Comparison of ENCODE assay signal across 20 cellular contexts in the genomic region with DNA sequence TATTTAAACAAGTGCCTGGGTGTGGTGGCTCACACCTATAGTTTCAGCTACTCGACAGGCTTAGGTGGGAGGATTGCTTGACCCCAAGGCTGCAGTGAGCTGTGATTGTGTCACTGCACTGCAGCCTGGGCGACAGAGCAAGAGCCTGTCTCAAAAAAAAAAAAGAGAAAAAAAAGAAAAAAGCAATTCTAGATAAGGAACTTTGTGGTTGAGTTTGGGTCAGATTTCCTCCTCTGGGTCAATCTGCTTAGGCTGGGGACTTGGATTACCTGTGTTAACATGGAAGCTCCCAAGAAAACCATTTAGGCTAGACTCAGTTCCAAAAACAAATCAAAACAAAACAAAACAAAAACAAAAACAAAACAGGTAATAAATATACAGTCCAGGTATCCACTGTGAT. TPM values are rescaled to one million over a fixed set of nuclear protein-coding genes. Genes with fewer than 3 reads are reported as not detected.
DNase-seq lines count a peak whose midpoint lies in the region; ATAC-seq and TF ChIP-seq lines count a peak whose summit lies in the region.
"Had no signal": no experiment of that assay in that cellular context is flagged by ENCODE, and none has a peak within 500 bp of the region (broad histone marks: within the 10 kb centered on the region; RNA-seq: fewer than 3 reads in every experiment).

No MANE protein-coding gene starts in this region.

- H3K27ac ChIP-seq in thyroid gland = peak overlapping the region in 2 of 3 donors; percentile 1 to 26
- H3K27ac ChIP-seq: BLaER1, C4-2B had no signal

- no peak overlapping the region for H3K4me3 Mint-ChIP-seq in central memory CD8-positive, alpha-beta T cell
- H3K4me3 Mint-ChIP-seq in nephron progenitor cell = no peak overlapping the region
- H3K4me3 Mint-ChIP-seq: CD4-positive, CD25-positive, alpha-beta regulatory T cell; CD8-positive, alpha-beta T cell; HFFc6 had no signal

- peaks cover 5% of the 10 kb centered on the region for H3K9me3 Mint-ChIP-seq in central memory CD8-positive, alpha-beta T cell
- H3K9me3 Mint-ChIP-seq in nephron progenitor cell = peaks cover 39% of the 10 kb centered on the region
- H3K9me3 Mint-ChIP-seq: HFFc6 had no signal

- no peaks in the 10 kb centered on the region for H3K9me3 ChIP-seq in thyroid gland
- H3K9me3 ChIP-seq: HAP-1 had no signal

- peak overlapping the region; percentile 35 for H3K27ac Mint-ChIP-seq in central memory CD8-positive, alpha-beta T cell (ENCODE audit: low read depth)
- H3K27ac Mint-ChIP-seq in nephron progenitor cell = peak overlapping the region; percentile 5
- H3K27ac Mint-ChIP-seq: CD4-positive, CD25-positive, alpha-beta regulatory T cell; CD8-positive, alpha-beta T cell; HFFc6 had no signal

- H3K4me1 Mint-ChIP-seq in central memory CD8-positive, alpha-beta T cell = peaks cover 11% of the 10 kb centered on the region
- H3K4me1 Mint-ChIP-seq in nephron progenitor cell = peaks cover 42% of the 10 kb centered on the region

- H3K27me3 Mint-ChIP-seq in central memory CD8-positive, alpha-beta T cell = no peaks in the 10 kb centered on the region
- H3K27me3 Mint-ChIP-seq in nephron progenitor cell (ENCODE audit: low read depth, poor library complexity) = peaks cover 4% of the 10 kb centered on the region
- H3K27me3 Mint-ChIP-seq: CD4-positive, CD25-positive, alpha-beta regulatory T cell had no signal

- TF ChIP-seq CTCF in nephron progenitor cell (IDR thresholded peaks at IDR 0.05) = no peak
- TF ChIP-seq CTCF in thyroid gland (IDR thresholded peaks at IDR 0.05) = no peak

- H3K36me3 ChIP-seq in thyroid gland = no peaks in the 10 kb centered on the region
- H3K36me3 ChIP-seq: HAP-1 had no signal

- H3K36me3 Mint-ChIP-seq in central memory CD8-positive, alpha-beta T cell (ENCODE audit: insufficient read depth) = no peaks in the 10 kb centered on the region
- H3K36me3 Mint-ChIP-seq in nephron progenitor cell (ENCODE audit: low read depth) = peaks cover 59% of the 10 kb centered on the region

- DNase-seq in OCI-M1 (lab: John Stamatoyannopoulos, UW) (peak; percentile 49), nephron progenitor cell (no peak), thyroid gland (no peak), NCI-H146 (lab: John Stamatoyannopoulos, UW) (no peak)
- no peak for DNase-seq in central memory CD8-positive, alpha-beta T cell (ENCODE audit: low spot score in 2 of 2)
- no peak for DNase-seq in activated CD4-positive, CD25-positive, alpha-beta regulatory T cell treated with anti-CD3 and anti-CD28 coated beads, Interleukin-2, amount 50 U/mL, for 72 hours
- DNase-seq in activated effector memory CD4-positive, alpha-beta T cell treated with anti-CD3 and anti-CD28 coated beads, Interleukin-2, amount 50 U/mL, for 16 hours = no peak
- DNase-seq: Caco-2; CD4-positive, CD25-positive, alpha-beta regulatory T cell; CD8-positive, alpha-beta T cell; DMS153; DND-41; GDM1; GOT3; HFFc6 had no signal

- H3K27me3 ChIP-seq in thyroid gland = no peaks in the 10 kb centered on the region
- H3K27me3 ChIP-seq: BLaER1 had no signal

- intact Hi-C loops in thyroid gland (cut with DNase I) = no loop called here

- 83 to 86% methylated on average over 2 of the region's 2 CpGs for WGBS in thyroid gland, 2 donors

- H3K4me3 ChIP-seq in thyroid gland (replicated peaks in 1 of 3) = no peak overlapping the region
- H3K4me3 ChIP-seq: BLaER1, GM12878, HAP-1 had no signal

- H3K4me1 ChIP-seq in thyroid gland = peaks cover 16 to 30% of the 10 kb centered on the region in 2 donors
- H3K4me1 ChIP-seq: BLaER1, Caco-2, HAP-1 had no signal

- TF ChIP-seq POLR2A in thyroid gland (IDR thresholded peaks at IDR 0.05) = no peak

- no peak for ATAC-seq in central memory CD8-positive, alpha-beta T cell (replicated peaks; ENCODE audit: extremely low read depth, poor library complexity, severe bottlenecking)
- ATAC-seq in GM18868 (IDR thresholded peaks at IDR 0.05; ENCODE audit: unreplicated experiment) = no peak
- ATAC-seq: CD8-positive, alpha-beta T cell; GM12878 had no signal

RNA-seq across cellular contexts. Expression of a gene that starts 50.0 kb away (rescaled TPM):
- total RNA-seq in thyroid gland = 100 to 1,000 TPM; 210 to 261 (median 232) TPM
